8 cellular contexts compared by ENCODE assay signal in the genomic region with DNA sequence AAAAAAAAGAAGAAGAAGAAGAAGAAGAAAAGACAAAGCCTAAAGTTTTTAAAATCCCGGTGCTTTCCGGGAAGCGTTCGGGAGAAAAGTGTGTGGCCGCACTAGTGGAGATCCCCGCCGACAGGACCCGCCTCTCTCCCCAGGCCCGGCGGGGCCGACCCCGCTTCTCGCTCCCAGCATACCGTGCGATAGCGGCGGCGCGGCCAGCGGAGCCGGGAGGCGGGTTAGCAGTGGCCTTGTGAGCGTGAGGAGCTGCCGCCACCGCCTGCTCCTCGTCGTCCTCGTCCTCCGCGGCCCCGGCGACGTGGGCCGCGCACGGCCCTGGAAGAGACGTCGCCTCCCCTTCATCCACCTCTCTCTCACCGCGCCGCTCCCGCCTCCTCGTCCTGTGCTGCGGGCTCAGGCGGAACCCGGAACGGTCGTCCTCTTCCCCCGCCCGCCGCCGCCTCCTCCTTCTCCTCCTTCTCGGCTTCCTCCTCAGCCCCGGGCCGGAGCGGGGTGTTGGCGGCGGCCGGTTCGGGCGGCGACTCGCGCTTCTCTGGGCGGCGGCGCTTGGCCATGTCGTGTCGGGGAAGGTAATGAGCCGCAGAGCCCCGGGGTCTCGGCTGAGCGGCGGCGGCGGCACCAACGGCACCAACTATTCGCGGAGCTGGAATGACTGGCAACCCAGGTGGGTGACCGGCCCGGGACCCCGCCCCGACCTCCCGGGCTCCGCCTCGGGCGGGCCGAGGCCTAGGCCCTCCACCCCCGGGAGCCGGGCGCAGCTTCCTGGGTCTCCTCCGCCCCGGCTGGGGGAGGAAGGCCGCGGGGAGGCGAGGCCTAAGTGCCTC.
A peak's percentile ranks its signal among the peaks of the same experiment; 100 is the strongest.
DNase-seq lines count a peak whose midpoint lies in the region; ATAC-seq and TF ChIP-seq lines count a peak whose summit lies in the region.
"Not testable (repeated sequence)": the region's sequence is repeated elsewhere in the genome, so short reads cannot be mapped to it uniquely, and the experiment has no call there.

No MANE protein-coding gene starts in this region.

- not testable (repeated sequence) for H4K20me1 ChIP-seq in DND-41 (ENCODE audit: insufficient read depth, low read length)

- peak; percentile 82 for ATAC-seq in DND-41 (ENCODE audit: insufficient read depth, low read depth)
- ATAC-seq in GM21825 (IDR thresholded peaks at IDR 0.05; ENCODE audit: unreplicated experiment) = peak; percentile 81
- ATAC-seq in naive thymus-derived CD4-positive, alpha-beta T cell = peak; percentile 85

- H3K4me3 Mint-ChIP-seq in naive thymus-derived CD4-positive, alpha-beta T cell = peak overlapping the region; percentile 82 to 96 (median 90)

- H3K4me1 Mint-ChIP-seq in naive thymus-derived CD4-positive, alpha-beta T cell = not testable (repeated sequence)

- H3K9me3 Mint-ChIP-seq in naive thymus-derived CD4-positive, alpha-beta T cell = not testable (repeated sequence)

- not testable (repeated sequence) for H3K27me3 ChIP-seq in DND-41 (ENCODE audit: insufficient read depth, low read length, poor library complexity); naive thymus-derived CD4-positive, alpha-beta T cell (ENCODE audit: control insufficient read depth in 2 of 2, insufficient read depth in 2 of 2, low read length in 2 of 2)

- TF ChIP-seq CTCF in DND-41 (IDR thresholded peaks at IDR 0.05; ENCODE audit: borderline replicate concordance, extremely low read depth, low read length, poor library complexity, severe bottlenecking); fibroblast of pulmonary artery (IDR thresholded peaks at IDR 0.05; ENCODE audit: low read length, missing control alignments): not testable (repeated sequence)

- peak overlapping the region; percentile 69 to 96 (median 87) for H3K27ac Mint-ChIP-seq in naive thymus-derived CD4-positive, alpha-beta T cell

- peak overlapping the region; percentile 66 for H3K4me2 ChIP-seq in DND-41 (ENCODE audit: insufficient read depth, low read length)

- peak; percentile 71 for DNase-seq in DND-41
- DNase-seq in SHP77 (lab: John Stamatoyannopoulos, UW) = peak; percentile 52 to 53
- peak; percentile 90 for DNase-seq in activated effector memory CD4-positive, alpha-beta T cell treated with anti-CD3 and anti-CD28 coated beads, Interleukin-2, amount 50 U/mL, for 16 hours
- DNase-seq in fibroblast of pulmonary artery (ENCODE audit: low read depth) = peak; percentile 60
- peak; percentile 56 to 79 (median 62) for DNase-seq in naive thymus-derived CD4-positive, alpha-beta T cell
- peak; percentile 31 to 64 for DNase-seq in stimulated activated CD8-positive, alpha-beta memory T cell treated with anti-CD3 and anti-CD28 coated beads, Interleukin-7, amount 100 ng/mL, for 4 hours (ENCODE audit: low read depth in 2 of 2)

- not testable (repeated sequence) for H3K9me3 ChIP-seq in DND-41 (ENCODE audit: insufficient read depth, low read length, severe bottlenecking); KOPT-K1 (ENCODE audit: insufficient read depth, low read length, poor library complexity, severe bottlenecking); naive thymus-derived CD4-positive, alpha-beta T cell (ENCODE audit: control insufficient read depth in 2 of 3, low read length in 3 of 3)

- H3K4me3 ChIP-seq in DND-41 (ENCODE audit: low read depth in 1 of 2, low read length in 2 of 2) (peak overlapping the region; percentile 64 to 66), fibroblast of pulmonary artery (replicated peaks; ENCODE audit: low read depth, low read length) (peak overlapping the region; percentile 64)
- peak overlapping the region; percentile 60 for H3K4me3 ChIP-seq in naive thymus-derived CD4-positive, alpha-beta T cell (ENCODE audit: low read length)

- not testable (repeated sequence) for H3K36me3 Mint-ChIP-seq in naive thymus-derived CD4-positive, alpha-beta T cell

- H3K27me3 Mint-ChIP-seq in naive thymus-derived CD4-positive, alpha-beta T cell = not testable (repeated sequence)

- H2AFZ ChIP-seq in DND-41 (ENCODE audit: low read depth, low read length) = peak overlapping the region; percentile 88

- H3K79me2 ChIP-seq in DND-41 (ENCODE audit: insufficient read depth, low read length) = not testable (repeated sequence)

- intact Hi-C loops in naive thymus-derived CD4-positive, alpha-beta T cell (cut with micrococcal nuclease) = not testable (repeated sequence)

- not testable (repeated sequence) for H3K36me3 ChIP-seq in DND-41 (ENCODE audit: insufficient read depth, low read length); KOPT-K1 (ENCODE audit: insufficient read depth, low read length); naive thymus-derived CD4-positive, alpha-beta T cell (ENCODE audit: control insufficient read depth in 2 of 3, insufficient read depth in 3 of 3, low read length in 3 of 3)

- H3K27ac ChIP-seq in DND-41 (ENCODE audit: low read length) (peak overlapping the region; percentile 81), KOPT-K1 (ENCODE audit: low read depth, low read length, poor library complexity, severe bottlenecking) (peak overlapping the region; percentile 87)
- H3K27ac ChIP-seq in naive thymus-derived CD4-positive, alpha-beta T cell (ENCODE audit: low read depth, low read length) = peak overlapping the region; percentile 88

- POLR2A ChIA-PET in naive thymus-derived CD4-positive, alpha-beta T cell (lab: Charles Lee) = interaction anchor here (0.9 to 1.1 kb wide), 3 partner anchors 64 to 79 kb away, joined by 4 to 5 read pairs (median 4); no protein-coding TSS in a partner anchor

- H3K9ac ChIP-seq in DND-41 (ENCODE audit: low read depth, low read length) = peak overlapping the region; percentile 78

- CTCF ChIA-PET in naive thymus-derived CD4-positive, alpha-beta T cell (lab: Charles Lee) = interaction anchor here (0.6 kb wide), 1 partner anchor 37 kb away, joined by 5 read pairs; no protein-coding TSS in a partner anchor

- H3K4me1 ChIP-seq in DND-41 (ENCODE audit: insufficient read depth, low read length); naive thymus-derived CD4-positive, alpha-beta T cell (ENCODE audit: control insufficient read depth in 2 of 2, insufficient read depth in 2 of 2, low read length in 2 of 2): not testable (repeated sequence)

Comparison
In these comparisons a context has a peak if more than half of its experiments do, and no peak if none do; other contexts are left out.
1. Peak in every context shown above with its lines: DNase-seq, ATAC-seq, H3K4me3 ChIP-seq and H3K27ac ChIP-seq.